1 cellular context compared by ENCODE assay signal in genomic region chr14:66918527-66918926, GRCh38.
TF ChIP-seq lines count a peak whose summit lies in the region.

No MANE protein-coding gene starts in this region.

TF ChIP-seq in HepG2, 621 proteins besides CTCF, POLR2A, EP300 and RAD21 (continued from another document and continues in another):
- TF ChIP-seq ZBTB39 (CRISPR knock-in tag; IDR thresholded peaks at IDR 0.05): no peak
- TF ChIP-seq ZNF720 (CRISPR knock-in tag; IDR thresholded peaks at IDR 0.05): no peak
- no peak for TF ChIP-seq ZNF460 (CRISPR knock-in tag; IDR thresholded peaks at IDR 0.05; ENCODE audit: borderline replicate concordance)
- TF ChIP-seq SSRP1 (CRISPR knock-in tag; IDR thresholded peaks at IDR 0.05): no peak
- no peak for TF ChIP-seq MAFG (CRISPR knock-in tag; IDR thresholded peaks at IDR 0.05)
- peak; percentile 39; the same call in 1 of the 2 replicates for TF ChIP-seq RXRB (CRISPR knock-in tag; IDR thresholded peaks at IDR 0.05; ENCODE audit: borderline replicate concordance)
- TF ChIP-seq NR2F1 (CRISPR knock-in tag; IDR thresholded peaks at IDR 0.05): peak in 1 of 2 experiments; percentile 27; a peak in 1 of 4 replicates
- no peak for TF ChIP-seq ZNF326 (CRISPR knock-in tag; IDR thresholded peaks at IDR 0.05; ENCODE audit: borderline replicate concordance)
- TF ChIP-seq SMYD3 (CRISPR knock-in tag; IDR thresholded peaks at IDR 0.05): no peak
- no peak for TF ChIP-seq KLF6 (CRISPR knock-in tag; IDR thresholded peaks at IDR 0.05)
- no peak for TF ChIP-seq ZBTB1 (CRISPR knock-in tag; IDR thresholded peaks at IDR 0.05; ENCODE audit: borderline replicate concordance)
- TF ChIP-seq ZNF451 (CRISPR knock-in tag; IDR thresholded peaks at IDR 0.05): no peak
- TF ChIP-seq SMARCE1 (IDR thresholded peaks at IDR 0.05; ENCODE audit: borderline replicate concordance): no peak
- TF ChIP-seq SIN3A (IDR thresholded peaks at IDR 0.05; ENCODE audit: borderline replicate concordance, low read depth, low read length): no peak
- no peak for TF ChIP-seq ZNF605 (CRISPR knock-in tag; IDR thresholded peaks at IDR 0.05)
- TF ChIP-seq ARID4A (CRISPR knock-in tag; IDR thresholded peaks at IDR 0.05; ENCODE audit: borderline replicate concordance): no peak
- no peak for TF ChIP-seq ELF3 (CRISPR knock-in tag; IDR thresholded peaks at IDR 0.05)
- TF ChIP-seq SYNCRIP (IDR thresholded peaks at IDR 0.05; ENCODE audit: insufficient read depth, low read depth, low read length): no peak
- no peak for TF ChIP-seq ZNF484 (CRISPR knock-in tag; IDR thresholded peaks at IDR 0.05; ENCODE audit: borderline replicate concordance, low read depth)
- no peak for TF ChIP-seq NKX3-1 (CRISPR knock-in tag; IDR thresholded peaks at IDR 0.05)
- no peak for TF ChIP-seq ZNF282 (IDR thresholded peaks at IDR 0.05; ENCODE audit: partially characterized antibody)
- TF ChIP-seq NR2C2 (CRISPR knock-in tag; IDR thresholded peaks at IDR 0.05; ENCODE audit: borderline replicate concordance): no peak
- no peak for TF ChIP-seq SAP130 (CRISPR knock-in tag; IDR thresholded peaks at IDR 0.05; ENCODE audit: low read depth)
- no peak for TF ChIP-seq MZF1 (CRISPR knock-in tag; IDR thresholded peaks at IDR 0.05; ENCODE audit: borderline replicate concordance)
- no peak for TF ChIP-seq PCBP1 (IDR thresholded peaks at IDR 0.05; ENCODE audit: borderline replicate concordance, low read depth, low read length)
- no peak for TF ChIP-seq ZNF879 (CRISPR knock-in tag; IDR thresholded peaks at IDR 0.05)
- no peak for TF ChIP-seq TAF1 (CRISPR knock-in tag; IDR thresholded peaks at IDR 0.05)
- peak; percentile 56; the same call in 1 of the 2 replicates for TF ChIP-seq SOX13 (IDR thresholded peaks at IDR 0.05)
- peak in 1 of 2 experiments; percentile 94; a peak in 2 of 4 replicates for TF ChIP-seq SOX13 (CRISPR knock-in tag; conservative IDR thresholded peaks at IDR 0.05 in 1 of 2, IDR thresholded peaks at IDR 0.05 in 1 of 2)
- peak; percentile 16; the same call in 1 of the 2 replicates for TF ChIP-seq CREM (IDR thresholded peaks at IDR 0.05)
- no peak for TF ChIP-seq CREM (CRISPR knock-in tag; IDR thresholded peaks at IDR 0.05)
- peak; percentile 68 for TF ChIP-seq TCF7 (IDR thresholded peaks at IDR 0.05; ENCODE audit: low read depth)
- no peak for TF ChIP-seq LCORL (IDR thresholded peaks at IDR 0.05)
- no peak for TF ChIP-seq LCORL (CRISPR knock-in tag; IDR thresholded peaks at IDR 0.05)
- no peak for TF ChIP-seq ZNF615 (CRISPR knock-in tag; IDR thresholded peaks at IDR 0.05; ENCODE audit: borderline replicate concordance)
- no peak for TF ChIP-seq ATRX (CRISPR knock-in tag; IDR thresholded peaks at IDR 0.05; ENCODE audit: borderline replicate concordance)
- TF ChIP-seq MAF1 (CRISPR knock-in tag; IDR thresholded peaks at IDR 0.05; ENCODE audit: borderline replicate concordance): no peak
- no peak for TF ChIP-seq ZNF432 (CRISPR knock-in tag; IDR thresholded peaks at IDR 0.05; ENCODE audit: borderline replicate concordance)
- no peak for TF ChIP-seq ZNF30 (CRISPR knock-in tag; IDR thresholded peaks at IDR 0.05)
- TF ChIP-seq ZNF777 (CRISPR knock-in tag; IDR thresholded peaks at IDR 0.05): no peak
- TF ChIP-seq ZBTB26 (CRISPR knock-in tag; IDR thresholded peaks at IDR 0.05; ENCODE audit: borderline replicate concordance): no peak
- no peak for TF ChIP-seq HOXD1 (CRISPR knock-in tag; IDR thresholded peaks at IDR 0.05)
- TF ChIP-seq ZBTB25 (CRISPR knock-in tag; IDR thresholded peaks at IDR 0.05): no peak
- no peak for TF ChIP-seq ZNF260 (CRISPR knock-in tag; IDR thresholded peaks at IDR 0.05; ENCODE audit: borderline replicate concordance, low read depth)
- TF ChIP-seq ZHX1 (CRISPR knock-in tag; IDR thresholded peaks at IDR 0.05; ENCODE audit: low read depth): no peak
- TF ChIP-seq ZNF550 (CRISPR knock-in tag; IDR thresholded peaks at IDR 0.05; ENCODE audit: borderline replicate concordance): no peak
- TF ChIP-seq RBM22 (optimal IDR thresholded peaks at IDR 0.05; ENCODE audit: low read length): no peak
- TF ChIP-seq SKI (IDR thresholded peaks at IDR 0.05; ENCODE audit: partially characterized antibody): peak; percentile 74
- no peak for TF ChIP-seq AKAP8 (CRISPR knock-in tag; IDR thresholded peaks at IDR 0.05)
- TF ChIP-seq CREB1 (IDR thresholded peaks at IDR 0.05): no peak
- no peak for TF ChIP-seq CREB1 (CRISPR knock-in tag; IDR thresholded peaks at IDR 0.05)
- no peak for TF ChIP-seq ZNF230 (CRISPR knock-in tag; IDR thresholded peaks at IDR 0.05)
- TF ChIP-seq NFIC (IDR thresholded peaks at IDR 0.05; ENCODE audit: low read length): 0 out of 2 replicates have a peak, but pooled peaks have one; percentile 40
- no peak for TF ChIP-seq ZSCAN22 (CRISPR knock-in tag; IDR thresholded peaks at IDR 0.05)
- TF ChIP-seq JUN (CRISPR knock-in tag; IDR thresholded peaks at IDR 0.05): no peak
- no peak for TF ChIP-seq ZNF44 (CRISPR knock-in tag; IDR thresholded peaks at IDR 0.05)
- TF ChIP-seq REPIN1 (CRISPR knock-in tag; IDR thresholded peaks at IDR 0.05; ENCODE audit: borderline replicate concordance, low read depth): no peak
- TF ChIP-seq PHF8 (CRISPR knock-in tag; IDR thresholded peaks at IDR 0.05): no peak
